In the genomic region with DNA sequence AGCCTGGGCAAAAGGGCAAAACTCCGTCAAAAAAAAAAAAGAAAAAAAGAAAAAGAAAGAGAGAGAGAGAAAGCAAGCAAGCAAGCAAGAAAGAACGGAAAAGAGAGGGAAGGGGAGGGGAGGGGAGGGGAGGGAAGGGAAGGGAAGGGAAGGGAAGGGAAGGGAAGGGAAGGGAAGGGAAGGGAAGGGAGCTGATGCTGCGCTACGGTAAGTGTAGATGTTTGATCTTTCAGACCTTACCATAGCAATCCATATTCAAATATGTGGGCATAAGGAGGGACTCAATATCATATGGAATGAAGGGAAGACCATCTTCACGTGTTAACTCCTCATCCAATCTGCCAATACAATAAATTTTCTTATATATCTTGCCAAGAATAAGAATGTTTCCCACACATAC, we compare ENCODE assay signal across 2 cellular contexts.
TF ChIP-seq lines count a peak whose summit lies in the region.

No MANE protein-coding gene starts in this region.

TF ChIP-seq in HepG2, 621 proteins besides CTCF, POLR2A, EP300 and RAD21:
- 0 out of 2 replicates have a peak, but pooled peaks have one; percentile 62 for TF ChIP-seq PCBP1 (IDR thresholded peaks at IDR 0.05; ENCODE audit: borderline replicate concordance, low read depth, low read length)
- no peak for TF ChIP-seq JDP2 (CRISPR knock-in tag; IDR thresholded peaks at IDR 0.05; ENCODE audit: borderline replicate concordance)
- no peak for TF ChIP-seq NR2F1 (CRISPR knock-in tag; IDR thresholded peaks at IDR 0.05)
- no peak for TF ChIP-seq ZSCAN31 (CRISPR knock-in tag; IDR thresholded peaks at IDR 0.05; ENCODE audit: low read depth)
- TF ChIP-seq HNRNPK (IDR thresholded peaks at IDR 0.05; ENCODE audit: low read depth, low read length, poor library complexity, severe bottlenecking) = peak; percentile 94
- TF ChIP-seq ZNF207 (IDR thresholded peaks at IDR 0.05; ENCODE audit: borderline replicate concordance) = no peak
- no peak for TF ChIP-seq TEAD3 (CRISPR knock-in tag; optimal IDR thresholded peaks at IDR 0.05; ENCODE audit: borderline replicate concordance)
- TF ChIP-seq, protein P1, sequence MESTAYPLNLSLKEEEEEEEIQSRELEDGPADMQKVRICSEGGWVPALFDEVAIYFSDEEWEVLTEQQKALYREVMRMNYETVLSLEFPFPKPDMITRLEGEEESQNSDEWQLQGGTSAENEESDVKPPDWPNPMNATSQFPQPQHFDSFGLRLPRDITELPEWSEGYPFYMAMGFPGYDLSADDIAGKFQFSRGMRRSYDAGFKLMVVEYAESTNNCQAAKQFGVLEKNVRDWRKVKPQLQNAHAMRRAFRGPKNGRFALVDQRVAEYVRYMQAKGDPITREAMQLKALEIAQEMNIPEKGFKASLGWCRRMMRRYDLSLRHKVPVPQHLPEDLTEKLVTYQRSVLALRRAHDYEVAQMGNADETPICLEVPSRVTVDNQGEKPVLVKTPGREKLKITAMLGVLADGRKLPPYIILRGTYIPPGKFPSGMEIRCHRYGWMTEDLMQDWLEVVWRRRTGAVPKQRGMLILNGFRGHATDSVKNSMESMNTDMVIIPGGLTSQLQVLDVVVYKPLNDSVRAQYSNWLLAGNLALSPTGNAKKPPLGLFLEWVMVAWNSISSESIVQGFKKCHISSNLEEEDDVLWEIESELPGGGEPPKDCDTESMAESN (CRISPR knock-in tag; conservative IDR thresholded peaks at IDR 0.05) = no peak
- TF ChIP-seq YEATS2 (CRISPR knock-in tag; IDR thresholded peaks at IDR 0.05; ENCODE audit: borderline replicate concordance) = no peak
- no peak for TF ChIP-seq ZNF329 (CRISPR knock-in tag; IDR thresholded peaks at IDR 0.05; ENCODE audit: low read depth)
- no peak for TF ChIP-seq ZNF724P (CRISPR knock-in tag; IDR thresholded peaks at IDR 0.05; ENCODE audit: borderline replicate concordance)
- TF ChIP-seq ESRRA (CRISPR knock-in tag; IDR thresholded peaks at IDR 0.05; ENCODE audit: low read depth) = no peak
- TF ChIP-seq ZNF562 (CRISPR knock-in tag; IDR thresholded peaks at IDR 0.05; ENCODE audit: borderline replicate concordance) = no peak
- TF ChIP-seq, protein P2, sequence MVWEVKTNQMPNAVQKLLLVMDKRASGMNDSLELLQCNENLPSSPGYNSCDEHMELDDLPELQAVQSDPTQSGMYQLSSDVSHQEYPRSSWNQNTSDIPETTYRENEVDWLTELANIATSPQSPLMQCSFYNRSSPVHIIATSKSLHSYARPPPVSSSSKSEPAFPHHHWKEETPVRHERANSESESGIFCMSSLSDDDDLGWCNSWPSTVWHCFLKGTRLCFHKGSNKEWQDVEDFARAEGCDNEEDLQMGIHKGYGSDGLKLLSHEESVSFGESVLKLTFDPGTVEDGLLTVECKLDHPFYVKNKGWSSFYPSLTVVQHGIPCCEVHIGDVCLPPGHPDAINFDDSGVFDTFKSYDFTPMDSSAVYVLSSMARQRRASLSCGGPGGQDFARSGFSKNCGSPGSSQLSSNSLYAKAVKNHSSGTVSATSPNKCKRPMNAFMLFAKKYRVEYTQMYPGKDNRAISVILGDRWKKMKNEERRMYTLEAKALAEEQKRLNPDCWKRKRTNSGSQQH (CRISPR knock-in tag; IDR thresholded peaks at IDR 0.05; ENCODE audit: low read depth) = no peak
- no peak for TF ChIP-seq POLR2AphosphoS5 (IDR thresholded peaks at IDR 0.05; ENCODE audit: low read depth, low read length)

TF ChIP-seq in K562, 482 proteins besides CTCF, POLR2A, EP300 and RAD21:
- TF ChIP-seq PRDM10 (IDR thresholded peaks at IDR 0.05; ENCODE audit: partially characterized antibody) = no peak
- TF ChIP-seq PYGO2 (tag; IDR thresholded peaks at IDR 0.05) = no peak
- TF ChIP-seq BRF1 (IDR thresholded peaks at IDR 0.05; ENCODE audit: borderline replicate concordance, extremely low read depth, insufficient read length) = no peak
- no peak for TF ChIP-seq MEIS2 (IDR thresholded peaks at IDR 0.05; ENCODE audit: partially characterized antibody)
- TF ChIP-seq PCBP1 (IDR thresholded peaks at IDR 0.05; ENCODE audit: low read depth, low read length, poor library complexity, severe bottlenecking) = peak; percentile 62
- no peak for TF ChIP-seq TAL1 (IDR thresholded peaks at IDR 0.05)
